ENCODE assay signal across 1 cellular context in genomic region chr11:442611-443081, GRCh38.
TF ChIP-seq lines count a peak whose summit lies in the region.

No MANE protein-coding gene starts in this region.

TF ChIP-seq in GM23338, 12 proteins besides CTCF, POLR2A, EP300 and RAD21 (continued from another document):
- TF ChIP-seq STAT1 (IDR thresholded peaks at IDR 0.05; ENCODE audit: unreplicated experiment) = no peak
- TF ChIP-seq EZH2phosphoT487 (IDR thresholded peaks at IDR 0.05; ENCODE audit: unreplicated experiment) = no peak
- TF ChIP-seq ZNF331 (CRISPR knock-in tag; IDR thresholded peaks at IDR 0.05; ENCODE audit: low read depth) = no peak
- TF ChIP-seq NANOG (IDR thresholded peaks at IDR 0.05; ENCODE audit: borderline replicate concordance) = no peak
- no peak for TF ChIP-seq EZH2 (IDR thresholded peaks at IDR 0.05; ENCODE audit: low read depth, unreplicated experiment)
- no peak for TF ChIP-seq REST (IDR thresholded peaks at IDR 0.05; ENCODE audit: unreplicated experiment)
- TF ChIP-seq, protein P1, sequence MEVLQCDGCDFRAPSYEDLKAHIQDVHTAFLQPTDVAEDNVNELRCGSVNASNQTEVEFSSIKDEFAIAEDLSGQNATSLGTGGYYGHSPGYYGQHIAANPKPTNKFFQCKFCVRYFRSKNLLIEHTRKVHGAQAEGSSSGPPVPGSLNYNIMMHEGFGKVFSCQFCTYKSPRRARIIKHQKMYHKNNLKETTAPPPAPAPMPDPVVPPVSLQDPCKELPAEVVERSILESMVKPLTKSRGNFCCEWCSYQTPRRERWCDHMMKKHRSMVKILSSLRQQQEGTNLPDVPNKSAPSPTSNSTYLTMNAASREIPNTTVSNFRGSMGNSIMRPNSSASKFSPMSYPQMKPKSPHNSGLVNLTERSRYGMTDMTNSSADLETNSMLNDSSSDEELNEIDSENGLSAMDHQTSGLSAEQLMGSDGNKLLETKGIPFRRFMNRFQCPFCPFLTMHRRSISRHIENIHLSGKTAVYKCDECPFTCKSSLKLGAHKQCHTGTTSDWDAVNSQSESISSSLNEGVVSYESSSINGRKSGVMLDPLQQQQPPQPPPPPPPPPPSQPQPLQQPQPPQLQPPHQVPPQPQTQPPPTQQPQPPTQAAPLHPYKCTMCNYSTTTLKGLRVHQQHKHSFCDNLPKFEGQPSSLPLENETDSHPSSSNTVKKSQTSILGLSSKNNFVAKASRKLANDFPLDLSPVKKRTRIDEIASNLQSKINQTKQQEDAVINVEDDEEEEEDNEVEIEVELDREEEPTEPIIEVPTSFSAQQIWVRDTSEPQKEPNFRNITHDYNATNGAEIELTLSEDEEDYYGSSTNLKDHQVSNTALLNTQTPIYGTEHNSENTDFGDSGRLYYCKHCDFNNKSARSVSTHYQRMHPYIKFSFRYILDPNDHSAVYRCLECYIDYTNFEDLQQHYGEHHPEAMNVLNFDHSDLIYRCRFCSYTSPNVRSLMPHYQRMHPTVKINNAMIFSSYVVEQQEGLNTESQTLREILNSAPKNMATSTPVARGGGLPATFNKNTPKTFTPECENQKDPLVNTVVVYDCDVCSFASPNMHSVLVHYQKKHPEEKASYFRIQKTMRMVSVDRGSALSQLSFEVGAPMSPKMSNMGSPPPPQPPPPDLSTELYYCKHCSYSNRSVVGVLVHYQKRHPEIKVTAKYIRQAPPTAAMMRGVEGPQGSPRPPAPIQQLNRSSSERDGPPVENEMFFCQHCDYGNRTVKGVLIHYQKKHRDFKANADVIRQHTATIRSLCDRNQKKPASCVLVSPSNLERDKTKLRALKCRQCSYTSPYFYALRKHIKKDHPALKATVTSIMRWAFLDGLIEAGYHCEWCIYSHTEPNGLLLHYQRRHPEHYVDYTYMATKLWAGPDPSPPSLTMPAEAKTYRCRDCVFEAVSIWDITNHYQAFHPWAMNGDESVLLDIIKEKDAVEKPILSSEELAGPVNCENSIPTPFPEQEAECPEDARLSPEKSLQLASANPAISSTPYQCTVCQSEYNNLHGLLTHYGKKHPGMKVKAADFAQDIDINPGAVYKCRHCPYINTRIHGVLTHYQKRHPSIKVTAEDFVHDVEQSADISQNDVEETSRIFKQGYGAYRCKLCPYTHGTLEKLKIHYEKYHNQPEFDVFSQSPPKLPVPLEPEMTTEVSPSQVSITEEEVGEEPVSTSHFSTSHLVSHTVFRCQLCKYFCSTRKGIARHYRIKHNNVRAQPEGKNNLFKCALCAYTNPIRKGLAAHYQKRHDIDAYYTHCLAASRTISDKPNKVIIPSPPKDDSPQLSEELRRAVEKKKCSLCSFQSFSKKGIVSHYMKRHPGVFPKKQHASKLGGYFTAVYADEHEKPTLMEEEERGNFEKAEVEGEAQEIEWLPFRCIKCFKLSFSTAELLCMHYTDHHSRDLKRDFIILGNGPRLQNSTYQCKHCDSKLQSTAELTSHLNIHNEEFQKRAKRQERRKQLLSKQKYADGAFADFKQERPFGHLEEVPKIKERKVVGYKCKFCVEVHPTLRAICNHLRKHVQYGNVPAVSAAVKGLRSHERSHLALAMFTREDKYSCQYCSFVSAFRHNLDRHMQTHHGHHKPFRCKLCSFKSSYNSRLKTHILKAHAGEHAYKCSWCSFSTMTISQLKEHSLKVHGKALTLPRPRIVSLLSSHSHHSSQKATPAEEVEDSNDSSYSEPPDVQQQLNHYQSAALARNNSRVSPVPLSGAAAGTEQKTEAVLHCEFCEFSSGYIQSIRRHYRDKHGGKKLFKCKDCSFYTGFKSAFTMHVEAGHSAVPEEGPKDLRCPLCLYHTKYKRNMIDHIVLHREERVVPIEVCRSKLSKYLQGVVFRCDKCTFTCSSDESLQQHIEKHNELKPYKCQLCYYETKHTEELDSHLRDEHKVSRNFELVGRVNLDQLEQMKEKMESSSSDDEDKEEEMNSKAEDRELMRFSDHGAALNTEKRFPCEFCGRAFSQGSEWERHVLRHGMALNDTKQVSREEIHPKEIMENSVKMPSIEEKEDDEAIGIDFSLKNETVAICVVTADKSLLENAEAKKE (CRISPR knock-in tag; IDR thresholded peaks at IDR 0.05) = no peak
TF ChIP-seq in GM23338: peak in this region for 0.
